In genomic region chr6:127514396-127515227, GRCh38 we compare ENCODE assay signal across 8 cellular contexts. TPM values are rescaled to one million over a fixed set of nuclear protein-coding genes. Genes with fewer than 3 reads are reported as not detected.
DNase-seq lines count a peak whose midpoint lies in the region; ATAC-seq and TF ChIP-seq lines count a peak whose summit lies in the region.

No MANE protein-coding gene starts in this region.

- DNase-seq in ELR (ENCODE audit: low read depth): peak; percentile 73
- DNase-seq in T-helper 1 cell: peak; percentile 30 to 82 (median 42)
- no peak for DNase-seq in breast epithelium (ENCODE audit: low spot score in 2 of 2)
- peak; percentile 80 for DNase-seq in islet precursor cell
- peak; percentile 22 for DNase-seq in stimulated activated CD4-positive, alpha-beta T cell treated with anti-CD3 and anti-CD28 coated beads, Interleukin-12 subunit alpha, Interleukin-12 subunit beta, amount 100 ng/mL, for 4 hours

- H3K27me3 ChIP-seq in breast epithelium: peaks cover 0 to 22% of the 10 kb centered on the region in 2 donors

- H3K36me3 ChIP-seq in breast epithelium: no peaks in the 10 kb centered on the region

- ATAC-seq in GM21447 (IDR thresholded peaks at IDR 0.05; ENCODE audit: unreplicated experiment) (no peak), GM19395 (IDR thresholded peaks at IDR 0.05; ENCODE audit: unreplicated experiment) (no peak), HG02870 (IDR thresholded peaks at IDR 0.05; ENCODE audit: unreplicated experiment) (no peak)

- TF ChIP-seq POLR2A in breast epithelium (IDR thresholded peaks at IDR 0.05): no peak

- TF ChIP-seq CTCF in breast epithelium (IDR thresholded peaks at IDR 0.05): no peak

- peak overlapping the region; percentile 54 to 74 (median 62) for H3K4me3 ChIP-seq in breast epithelium

- intact Hi-C loops in breast epithelium (cut with DNase I; ENCODE audit: low total_unique reads): no loop called here

- no peaks in the 10 kb centered on the region for H3K4me1 ChIP-seq in breast epithelium

- H3K9me3 ChIP-seq in breast epithelium: no peaks in the 10 kb centered on the region

- no peak overlapping the region for H3K27ac ChIP-seq in breast epithelium

RNA-seq across cellular contexts. Expression of gene KIAA0408, which starts 55.4 kb away (rescaled TPM):
- total RNA-seq in breast epithelium: 10 to 100 TPM in 1 of 3 donors, 1 to 10 TPM in 2; 2.2 to 42.7 (median 3.3) TPM

Comparison
In these comparisons a context has a peak if more than half of its experiments do, and no peak if none do; other contexts are left out.
1. DNase-seq: peak in ELR (single experiment), T-helper 1 cell (5 of 5), islet precursor cell (single experiment) and stimulated activated CD4-positive, alpha-beta T cell treated with anti-CD3 and anti-CD28 coated beads, Interleukin-12 subunit alpha, Interleukin-12 subunit beta, amount 100 ng/mL, for 4 hours (single experiment); none in breast epithelium (0 of 2).